ENCODE assay signal across 32 cellular contexts in the genomic region with DNA sequence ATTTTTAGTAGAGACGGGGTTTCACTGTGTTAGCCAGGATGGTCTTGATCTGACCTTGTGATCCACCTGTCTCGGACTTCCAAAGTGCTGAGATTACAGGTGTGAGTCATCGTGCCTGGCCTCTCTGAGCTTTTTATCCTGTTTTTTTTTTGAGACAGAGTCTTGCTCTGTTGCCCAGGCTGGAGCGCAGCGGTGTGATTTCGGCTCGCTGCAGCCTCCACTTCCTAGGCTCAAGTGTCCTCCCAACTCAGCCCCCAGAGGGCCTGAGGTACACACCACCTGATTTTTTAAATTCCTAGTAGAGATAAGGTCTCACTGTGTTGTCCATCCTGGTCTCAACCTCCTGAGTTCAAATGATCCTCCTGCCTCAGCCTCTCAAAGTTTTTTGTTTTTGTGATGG.
"Had no signal": no experiment of that assay in that cellular context is flagged by ENCODE, and none has a peak within 500 bp of the region (broad histone marks: within the 10 kb centered on the region; RNA-seq: fewer than 3 reads in every experiment).

No MANE protein-coding gene starts in this region.

- H3K4me2 ChIP-seq: KMS-11 had no signal

- DNase-seq: activated CD4-positive, alpha-beta memory T cell treated with anti-CD3 and anti-CD28 coated beads for 36 hours; activated CD4-positive, alpha-beta T cell treated with anti-CD3 and anti-CD28 coated beads, Interleukin-2, amount 10 ng/mL, durations not matched to agents 24 days and 14 days; activated CD8-positive, alpha-beta memory T cell treated with anti-CD3 and anti-CD28 coated beads, Interleukin-2, amount 50 U/mL, for 4 hours; activated effector memory CD4-positive, alpha-beta T cell treated with Interleukin-2 at 50 U/mL for 16 hours; activated naive CD4-positive, alpha-beta T cell treated with anti-CD3 and anti-CD28 coated beads, Interleukin-2, amount 10 ng/mL, durations not matched to agents 7 days and 5 days; activated T-cell treated with anti-CD3 and anti-CD28 coated beads for 4 hours; activated T-cell treated with anti-CD3 and anti-CD28 coated beads, Interleukin-2, amount 50 U/mL, for 4 hours; amniotic stem cell; aorta; MM.1S; MV-4-11; NCI-H1092; NCI-H146; NCI-H187; NCI-H2029 treated with DMSO at 0.1 percent for 48 hours; NCI-H2107; NCI-H2171; NCI-H510A; NCI-H526; NCI-H748 treated with DMSO at 0.1 percent for 48 hours; NK-92 treated with Interleukin-12 subunit alpha and Interleukin-12 subunit beta, amount 100 ng/mL, for 24 hours; PC-3; Right ventricle myocardium superior; SW 1271; T-helper 1 cell; T1000; WERI-Rb-1 had no signal

- H3K27me3 Mint-ChIP-seq: activated CD4-positive, alpha-beta memory T cell treated with anti-CD3 and anti-CD28 coated beads for 36 hours; activated CD4-positive, alpha-beta T cell treated with anti-CD3 and anti-CD28 coated beads, Interleukin-2, amount 10 ng/mL, durations not matched to agents 24 days and 14 days; activated naive CD4-positive, alpha-beta T cell treated with anti-CD3 and anti-CD28 coated beads, Interleukin-2, amount 10 ng/mL, durations not matched to agents 7 days and 5 days; activated naive CD8-positive, alpha-beta T cell had no signal

- H3K27ac Mint-ChIP-seq: activated CD4-positive, alpha-beta memory T cell treated with anti-CD3 and anti-CD28 coated beads for 36 hours; activated CD4-positive, alpha-beta T cell treated with anti-CD3 and anti-CD28 coated beads, Interleukin-2, amount 10 ng/mL, durations not matched to agents 24 days and 14 days; activated naive CD4-positive, alpha-beta T cell treated with anti-CD3 and anti-CD28 coated beads, Interleukin-2, amount 10 ng/mL, durations not matched to agents 7 days and 5 days; activated naive CD8-positive, alpha-beta T cell; activated T-helper 1 cell treated with anti-CD3 and anti-CD28 coated beads, Interleukin-12 subunit alpha, Interleukin-12 subunit beta, Interleukin-2, Interleukin-4 antibody, amounts not matched to agents 30 ng/mL and 10 ng/mL and 1 ng/mL, durations not matched to agents 14 hours and 24 hours and 36 hours had no signal

- H3K27me3 ChIP-seq: cardiac muscle cell had no signal

- H3K27ac ChIP-seq: cardiac muscle cell, KMS-11, WERI-Rb-1 had no signal

- H3K4me3 ChIP-seq: cardiac muscle cell had no signal

- ATAC-seq: activated T-cell treated with anti-CD3 and anti-CD28 coated beads, Interleukin-2, amount 50 U/mL, for 4 hours had no signal

- FAIRE-seq: RCC 7860 had no signal

- H3K4me3 Mint-ChIP-seq: activated CD4-positive, alpha-beta memory T cell treated with anti-CD3 and anti-CD28 coated beads for 36 hours; activated CD4-positive, alpha-beta T cell treated with anti-CD3 and anti-CD28 coated beads, Interleukin-2, amount 10 ng/mL, durations not matched to agents 24 days and 14 days; activated naive CD4-positive, alpha-beta T cell treated with anti-CD3 and anti-CD28 coated beads, Interleukin-2, amount 10 ng/mL, durations not matched to agents 7 days and 5 days; activated naive CD8-positive, alpha-beta T cell; activated T-cell treated with anti-CD3 and anti-CD28 coated beads, Interleukin-2, amount 50 U/mL, for 4 hours; activated T-helper 1 cell treated with anti-CD3 and anti-CD28 coated beads, Interleukin-12 subunit alpha, Interleukin-12 subunit beta, Interleukin-2, Interleukin-4 antibody, amounts not matched to agents 30 ng/mL and 10 ng/mL and 1 ng/mL, durations not matched to agents 14 hours and 24 hours and 36 hours had no signal

- H3K9me3 Mint-ChIP-seq: activated CD4-positive, alpha-beta memory T cell treated with anti-CD3 and anti-CD28 coated beads for 36 hours; activated CD4-positive, alpha-beta T cell treated with anti-CD3 and anti-CD28 coated beads, Interleukin-2, amount 10 ng/mL, durations not matched to agents 24 days and 14 days; activated naive CD4-positive, alpha-beta T cell treated with anti-CD3 and anti-CD28 coated beads, Interleukin-2, amount 10 ng/mL, durations not matched to agents 7 days and 5 days; activated T-cell treated with anti-CD3 and anti-CD28 coated beads, Interleukin-2, amount 50 U/mL, for 4 hours; activated T-helper 1 cell treated with anti-CD3 and anti-CD28 coated beads, Interleukin-12 subunit alpha, Interleukin-12 subunit beta, Interleukin-2, Interleukin-4 antibody, amounts not matched to agents 30 ng/mL and 10 ng/mL and 1 ng/mL, durations not matched to agents 14 hours and 24 hours and 36 hours had no signal

- H3K9ac ChIP-seq: KMS-11 had no signal
